Comparison of ENCODE assay signal across 10 cellular contexts in genomic region chr6:13375360-13375878, GRCh38. TPM values are rescaled to one million over a fixed set of nuclear protein-coding genes. Genes with fewer than 3 reads are reported as not detected.
A peak's percentile ranks its signal among the peaks of the same experiment; 100 is the strongest.
DNase-seq lines count a peak whose midpoint lies in the region; ATAC-seq lines count a peak whose summit lies in the region.
"Had no signal": no experiment of that assay in that cellular context is flagged by ENCODE, and none has a peak within 500 bp of the region (broad histone marks: within the 10 kb centered on the region; RNA-seq: fewer than 3 reads in every experiment).

No MANE protein-coding gene starts in this region.

- no peak overlapping the region for H3K4me3 ChIP-seq in mesendoderm (ENCODE audit: low read length)
- H3K4me3 ChIP-seq: skin epidermis had no signal

- H2BK15ac ChIP-seq in mesendoderm (replicated peaks; ENCODE audit: low read depth), result no peak overlapping the region

- no CpG with 5 or more reads among the region's 9 CpGs for WGBS in mesendoderm (ENCODE audit: extremely low coverage, insufficient coverage, low lambda C conversion rate)

- no peaks in the 10 kb centered on the region for H3K79me1 ChIP-seq in mesendoderm (ENCODE audit: low read length)

- H3K23ac ChIP-seq in mesendoderm (ENCODE audit: low read length), result no peak overlapping the region

- no peaks in the 10 kb centered on the region for H3K4me1 ChIP-seq in mesendoderm (ENCODE audit: control insufficient read depth, low read depth, low read length)

- peak; percentile 71 for ATAC-seq in GM19324 (IDR thresholded peaks at IDR 0.05; ENCODE audit: low FRiP score, unreplicated experiment)
- peak; percentile 88 for ATAC-seq in HG02938 (IDR thresholded peaks at IDR 0.05; ENCODE audit: unreplicated experiment)

- peak; percentile 74 for DNase-seq in activated CD8-positive, alpha-beta memory T cell treated with anti-CD3 and anti-CD28 coated beads for 24 hours
- peak; percentile 19 for DNase-seq in stimulated activated CD8-positive, alpha-beta memory T cell treated with anti-CD3 and anti-CD28 coated beads, Interleukin-12 subunit alpha, Interleukin-12 subunit beta, amount 100 ng/mL, for 24 hours (ENCODE audit: extremely low read depth)
- DNase-seq in mesendoderm (no peak), NCI-H2029 (lab: John Stamatoyannopoulos, UW) (no peak), CD1c-positive myeloid dendritic cell (ENCODE audit: extremely low spot score) (no peak)
- DNase-seq: amygdala, hypothalamus had no signal

- H3K27ac ChIP-seq in mesendoderm (ENCODE audit: low read depth, low read length), result no peak overlapping the region
- H3K27ac ChIP-seq: skin epidermis had no signal

- H3K36me3 ChIP-seq in mesendoderm (ENCODE audit: control insufficient read depth, insufficient read depth, low read length), result no peaks in the 10 kb centered on the region

- H2BK120ac ChIP-seq in mesendoderm (ENCODE audit: low read depth, low read length), result no peak overlapping the region

- no peak overlapping the region for H4K5ac ChIP-seq in mesendoderm (ENCODE audit: low read length)

- no peak overlapping the region for H2AK5ac ChIP-seq in mesendoderm (ENCODE audit: low read length)

- no peak overlapping the region for H3K4ac ChIP-seq in mesendoderm (ENCODE audit: low read depth, low read length)

- no peak overlapping the region for H3K56ac ChIP-seq in mesendoderm (ENCODE audit: low read length)

- no peak overlapping the region for H3K9ac ChIP-seq in mesendoderm (ENCODE audit: low read length)

- H3K18ac ChIP-seq in mesendoderm (ENCODE audit: low read length), result no peak overlapping the region

- no peak overlapping the region for H3K4me2 ChIP-seq in mesendoderm (ENCODE audit: low read length)

- no peaks in the 10 kb centered on the region for H3K27me3 ChIP-seq in mesendoderm (ENCODE audit: insufficient read depth, low read length, poor library complexity)

- H4K8ac ChIP-seq in mesendoderm (ENCODE audit: low read depth, low read length), result no peak overlapping the region

- no peak overlapping the region for H2BK5ac ChIP-seq in mesendoderm (ENCODE audit: low read length)

- H3K79me2 ChIP-seq in mesendoderm (ENCODE audit: control insufficient read depth, insufficient read depth, low read length), result no peaks in the 10 kb centered on the region

RNA-seq across cellular contexts. Expression of gene TBC1D7, which starts 47.1 kb away (rescaled TPM):
- 38.5 TPM for polyA plus RNA-seq in mesendoderm (2013, experiment 1 of 2)
- 40.5 TPM for polyA plus RNA-seq in mesendoderm (2013, experiment 2 of 2)

Comparison
In these comparisons a context has a peak if more than half of its experiments do, and no peak if none do; other contexts are left out.
1. DNase-seq: peak in activated CD8-positive, alpha-beta memory T cell treated with anti-CD3 and anti-CD28 coated beads for 24 hours (single experiment) and stimulated activated CD8-positive, alpha-beta memory T cell treated with anti-CD3 and anti-CD28 coated beads, Interleukin-12 subunit alpha, Interleukin-12 subunit beta, amount 100 ng/mL, for 24 hours (single experiment); none in mesendoderm (single experiment), NCI-H2029 (single experiment) and CD1c-positive myeloid dendritic cell (single experiment).